ENCODE assay signal across 8 cellular contexts in genomic region chr14:59871166-59871495, GRCh38. TPM values are rescaled to one million over a fixed set of nuclear protein-coding genes. Genes with fewer than 3 reads are reported as not detected.
A peak's percentile ranks its signal among the peaks of the same experiment; 100 is the strongest.
DNase-seq lines count a peak whose midpoint lies in the region; ATAC-seq and TF ChIP-seq lines count a peak whose summit lies in the region.
"Had no signal": no experiment of that assay in that cellular context is flagged by ENCODE, and none has a peak within 500 bp of the region (broad histone marks: within the 10 kb centered on the region; RNA-seq: fewer than 3 reads in every experiment).

No MANE protein-coding gene starts in this region.

- H3K27me3 ChIP-seq in HCT116 (ENCODE audit: insufficient read depth, low read length), result peaks cover 7% of the 10 kb centered on the region; the same call in 1 of the 2 replicates
- peaks cover 47% of the 10 kb centered on the region for H3K27me3 ChIP-seq in iPS-15b (ENCODE audit: control insufficient read depth, insufficient read depth, low read length)

- peak overlapping the region; percentile 64 for H3K4me2 ChIP-seq in HCT116 (ENCODE audit: low read length)

- H3K4me3 ChIP-seq in HCT116 (replicated peaks in 1 of 2; ENCODE audit: low read depth in 1 of 2, low read length in 2 of 2) (peak overlapping the region; percentile 19 to 41), iPS-15b (ENCODE audit: low read depth, low read length) (peak overlapping the region; percentile 78)

- H3K4me3 Mint-ChIP-seq in activated B cell treated with CpG ODN at 0.5 μM for 24 hours, result peak overlapping the region; percentile 12
- peak overlapping the region; percentile 84 to 94 for H3K4me3 Mint-ChIP-seq in stimulated activated naive B cell treated with anti-CD40 and anti-IgM and Interleukin-4, amounts not matched to agents 10 μg/mL and 1 μg/mL and 100 μg/mL, for 72 hours

- H3K4me1 Mint-ChIP-seq in activated B cell treated with CpG ODN at 0.5 μM for 24 hours, result peaks cover 7% of the 10 kb centered on the region
- peaks cover 4 to 12% of the 10 kb centered on the region in 2 donors for H3K4me1 Mint-ChIP-seq in stimulated activated naive B cell treated with anti-CD40 and anti-IgM and Interleukin-4, amounts not matched to agents 10 μg/mL and 1 μg/mL and 100 μg/mL, for 72 hours

- H3K27me3 Mint-ChIP-seq in activated B cell treated with CpG ODN at 0.5 μM for 24 hours, result peaks cover 25% of the 10 kb centered on the region
- peaks cover 34 to 40% of the 10 kb centered on the region in 2 donors for H3K27me3 Mint-ChIP-seq in stimulated activated naive B cell treated with anti-CD40 and anti-IgM and Interleukin-4, amounts not matched to agents 10 μg/mL and 1 μg/mL and 100 μg/mL, for 72 hours

- CTCF ChIA-PET in HCT116 (lab: Charles Lee) (no interaction called here), activated B cell treated with CpG ODN at 0.5 μM for 24 hours (lab: Charles Lee) (no interaction called here)

- no peak overlapping the region for H3K27ac Mint-ChIP-seq in activated B cell treated with CpG ODN at 0.5 μM for 24 hours
- H3K27ac Mint-ChIP-seq in stimulated activated naive B cell treated with anti-CD40 and anti-IgM and Interleukin-4, amounts not matched to agents 10 μg/mL and 1 μg/mL and 100 μg/mL, for 72 hours, result no peak overlapping the region

- no peaks in the 10 kb centered on the region for H3K36me3 Mint-ChIP-seq in activated B cell treated with CpG ODN at 0.5 μM for 24 hours (ENCODE audit: low read depth)
- H3K36me3 Mint-ChIP-seq in stimulated activated naive B cell treated with anti-CD40 and anti-IgM and Interleukin-4, amounts not matched to agents 10 μg/mL and 1 μg/mL and 100 μg/mL, for 72 hours, result no peaks in the 10 kb centered on the region

- H3K9ac ChIP-seq in HCT116 (ENCODE audit: low read length), result no peak overlapping the region
- peak overlapping the region; percentile 1 for H3K9ac ChIP-seq in iPS-15b (ENCODE audit: low read depth, low read length)

- intact Hi-C loops in HCT116 (cut with micrococcal nuclease) (no loop called here), activated B cell treated with CpG ODN at 0.5 μM for 24 hours (cut with micrococcal nuclease) (no loop called here)

- no peaks in the 10 kb centered on the region for H3K9me2 ChIP-seq in HCT116 (ENCODE audit: insufficient read depth)

- POLR2A ChIA-PET in HCT116 (lab: Charles Lee) (no interaction called here), activated B cell treated with CpG ODN at 0.5 μM for 24 hours (lab: Charles Lee) (no interaction called here)

- no peak overlapping the region for H3K27ac ChIP-seq in HCT116 (ENCODE audit: low read depth, low read length)

- H3K9me3 ChIP-seq in HCT116 (ENCODE audit: control insufficient read depth in 1 of 2, insufficient read depth in 1 of 2, low read depth in 1 of 2, low read length in 2 of 2) (no peaks in the 10 kb centered on the region), iPS-15b (ENCODE audit: control insufficient read depth, insufficient read depth, low read length) (no peaks in the 10 kb centered on the region)

- no peaks in the 10 kb centered on the region for H3K79me2 ChIP-seq in HCT116 (ENCODE audit: insufficient read depth, low read length)

- no peak for TF ChIP-seq CTCF in HCT116 (IDR thresholded peaks at IDR 0.05 in 2 of 3, conservative IDR thresholded peaks at IDR 0.05 in 1 of 3; ENCODE audit: borderline replicate concordance in 1 of 3, insufficient read depth in 1 of 3, low read depth in 2 of 3, low read length in 2 of 3)
- TF ChIP-seq CTCF in activated B cell treated with CpG ODN at 0.5 μM for 24 hours (IDR thresholded peaks at IDR 0.05), result no peak

- peaks cover 5% of the 10 kb centered on the region for H3K9me3 Mint-ChIP-seq in activated B cell treated with CpG ODN at 0.5 μM for 24 hours
- peaks cover 0 to 5% of the 10 kb centered on the region in 2 donors for H3K9me3 Mint-ChIP-seq in stimulated activated naive B cell treated with anti-CD40 and anti-IgM and Interleukin-4, amounts not matched to agents 10 μg/mL and 1 μg/mL and 100 μg/mL, for 72 hours

- DNase-seq in HCT116 (ENCODE audit: low read depth, low spot score) (no peak), activated B cell treated with CpG ODN at 0.5 μM for 24 hours (no peak), dedifferentiated amniotic fluid mesenchymal stem cell (ENCODE audit: extremely low spot score) (no peak), NCI-H2081 (lab: John Stamatoyannopoulos, UW) (no peak)
- no peak for DNase-seq in stimulated activated naive B cell treated with anti-CD40 and anti-IgM and Interleukin-4, amounts not matched to agents 10 μg/mL and 1 μg/mL and 100 μg/mL, for 72 hours
- DNase-seq in activated effector memory CD4-positive, alpha-beta T cell treated with Interleukin-2 at 50 U/mL for 16 hours, result no peak

- no TSS peak for BruUV-seq in HCT116 (replicated peaks; lab: Mats Ljungman, UMichigan)

- H3K36me3 ChIP-seq in HCT116 (ENCODE audit: control insufficient read depth in 1 of 2, insufficient read depth in 2 of 2, low read length in 2 of 2), result no peaks in the 10 kb centered on the region
- H3K36me3 ChIP-seq in iPS-15b (ENCODE audit: control insufficient read depth, insufficient read depth, low read length), result no peaks in the 10 kb centered on the region

- no peaks in the 10 kb centered on the region for H4K20me1 ChIP-seq in HCT116 (ENCODE audit: insufficient read depth)

- H3K4me1 ChIP-seq in HCT116 (ENCODE audit: control insufficient read depth in 1 of 2, insufficient read depth in 2 of 2, low read length in 2 of 2) (no peaks in the 10 kb centered on the region), iPS-15b (ENCODE audit: control insufficient read depth, insufficient read depth, low read length) (peaks cover 2% of the 10 kb centered on the region)

- peak overlapping the region; percentile 54 for H2AFZ ChIP-seq in HCT116 (ENCODE audit: low read depth, low read length, poor library complexity, severe bottlenecking)

- TF ChIP-seq POLR2A in HCT116 (IDR thresholded peaks at IDR 0.05; ENCODE audit: borderline replicate concordance, extremely low read depth, insufficient read depth, insufficient read length), result no peak

- RAD21 ChIA-PET in HCT116 (lab: Charles Lee; ENCODE audit: low non-redundant PET in 1 of 2, low total read pairs in 2 of 2, uncharacterized antibody in 2 of 2, unreplicated experiment in 2 of 2), result no interaction called here

- no peak for TF ChIP-seq RAD21 in HCT116 (IDR thresholded peaks at IDR 0.05; ENCODE audit: low read depth)

- ATAC-seq in HCT116, result peak; percentile 27
- no peak for ATAC-seq in activated B cell treated with CpG ODN at 0.5 μM for 24 hours (ENCODE audit: low read depth)
- no peak for ATAC-seq in stimulated activated naive B cell treated with anti-CD40 and anti-IgM and Interleukin-4, amounts not matched to agents 10 μg/mL and 1 μg/mL and 100 μg/mL, for 72 hours (replicated peaks)

TF ChIP-seq in HCT116, 20 proteins besides CTCF, POLR2A, EP300 and RAD21 (continues in another document):
- TF ChIP-seq EZH2phosphoT487 (IDR thresholded peaks at IDR 0.05; ENCODE audit: borderline replicate concordance), result no peak
- TF ChIP-seq FOSL1 (IDR thresholded peaks at IDR 0.05; ENCODE audit: low read depth), result no peak
- TF ChIP-seq CEBPB (IDR thresholded peaks at IDR 0.05; ENCODE audit: low read depth), result no peak
- TF ChIP-seq MAX (IDR thresholded peaks at IDR 0.05), result no peak
- no peak for TF ChIP-seq POLR2AphosphoS5 (IDR thresholded peaks at IDR 0.05; ENCODE audit: low read depth, low read length)
- no peak for TF ChIP-seq ZBTB33 (IDR thresholded peaks at IDR 0.05; ENCODE audit: extremely low read depth, insufficient replicate concordance, low read length)
- TF ChIP-seq REST (IDR thresholded peaks at IDR 0.05; ENCODE audit: low read depth), result no peak
- TF ChIP-seq EGR1 (IDR thresholded peaks at IDR 0.05; ENCODE audit: low read depth), result no peak

RNA-seq across cellular contexts. Expression of gene RTN1, which starts 0.6 kb away (rescaled TPM):
- total RNA-seq in HCT116 (2021; ENCODE audit: unreplicated experiment) (0.57 TPM), activated B cell treated with CpG ODN at 0.5 μM for 24 hours (not detected in 2 replicates)
- 0.29 and 0.38 TPM in 2 replicates for polyA plus RNA-seq in HCT116 (2012)
- total RNA-seq: activated CD8-positive, alpha-beta memory T cell treated with anti-CD3 and anti-CD28 coated beads for 36 hours had no signal

RNA-seq across cellular contexts. Expression of gene LRRC9, which starts 48.8 kb away (rescaled TPM):
- total RNA-seq in HCT116 (2021; ENCODE audit: unreplicated experiment), result not detected
- not detected in 2 replicates for polyA plus RNA-seq in HCT116 (2012)
- not detected in 2 replicates for total RNA-seq in activated B cell treated with CpG ODN at 0.5 μM for 24 hours
- total RNA-seq: activated CD8-positive, alpha-beta memory T cell treated with anti-CD3 and anti-CD28 coated beads for 36 hours had no signal
